In the genomic region with DNA sequence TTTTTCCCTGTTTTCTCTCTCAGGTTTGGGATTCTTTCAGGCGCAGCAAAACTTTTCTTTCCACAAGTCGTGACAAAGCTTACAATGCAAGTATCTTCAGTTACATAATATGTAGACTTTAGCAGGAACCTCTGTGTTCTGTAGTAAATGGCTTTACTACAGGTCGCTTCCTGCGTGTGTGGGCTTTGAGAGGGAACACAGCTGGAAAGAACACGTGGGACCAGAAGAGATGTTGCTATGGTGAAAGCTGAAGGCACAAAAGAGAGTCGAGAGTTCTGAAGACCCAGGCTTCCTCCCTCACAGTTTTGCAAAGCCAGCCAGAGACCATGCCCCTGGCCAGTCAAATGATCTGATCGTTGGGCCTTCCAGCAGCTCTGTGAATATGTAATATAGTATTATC, we compare ENCODE assay signal across 17 cellular contexts. TPM values are rescaled to one million over a fixed set of nuclear protein-coding genes. Genes with fewer than 3 reads are reported as not detected.
DNase-seq lines count a peak whose midpoint lies in the region; ATAC-seq and TF ChIP-seq lines count a peak whose summit lies in the region.
"Had no signal": no experiment of that assay in that cellular context is flagged by ENCODE, and none has a peak within 500 bp of the region (broad histone marks: within the 10 kb centered on the region; RNA-seq: fewer than 3 reads in every experiment).

No MANE protein-coding gene starts in this region.

- H3K4me1 Mint-ChIP-seq in GM23338 (peaks cover 7% of the 10 kb centered on the region; the same call in 2 of the 3 replicates), H9 (peaks cover 11 to 12% of the 10 kb centered on the region in 2 experiments; a peak in 3 of 4 replicates), mesothelial cell of epicardium (peaks cover 21% of the 10 kb centered on the region)

- H4K8ac ChIP-seq in H9 (replicated peaks; ENCODE audit: insufficient read length, low read depth, low read length) = no peak overlapping the region

- H3K27ac ChIP-seq in GM23338 (ENCODE audit: low read depth) (no peak overlapping the region), H9 (ENCODE audit: insufficient read length, low read depth, low read length) (no peak overlapping the region), osteoblast (ENCODE audit: low read depth, low read length) (no peak overlapping the region), heart right ventricle (no peak overlapping the region)
- H3K27ac ChIP-seq: A549, C4-2B, GM23248 had no signal

- H2BK12ac ChIP-seq in H9 (ENCODE audit: insufficient read length, low read depth, low read length) = no peak overlapping the region

- TF ChIP-seq CTCF in GM23338 (conservative IDR thresholded peaks at IDR 0.05; ENCODE audit: low read depth in 2 of 2) (no peak), H9 (conservative IDR thresholded peaks at IDR 0.05) (no peak), osteoblast (IDR thresholded peaks at IDR 0.05; ENCODE audit: extremely low read depth, low read depth, low read length) (no peak), heart right ventricle (IDR thresholded peaks at IDR 0.05) (no peak), mesothelial cell of epicardium (IDR thresholded peaks at IDR 0.05; ENCODE audit: unreplicated experiment) (no peak)

- H4K91ac ChIP-seq in H9 (ENCODE audit: insufficient read length, low read depth, low read length) = no peak overlapping the region

- H3K9me2 ChIP-seq in GM23338 (ENCODE audit: insufficient read depth) = no peaks in the 10 kb centered on the region

- H2AFZ ChIP-seq in GM23338 (peak overlapping the region; percentile 43; the same call in 1 of the 2 replicates), H9 (ENCODE audit: low read length) (no peak overlapping the region), osteoblast (ENCODE audit: low read length) (no peak overlapping the region)
- H2AFZ ChIP-seq: GM23248 had no signal

- H3K27ac Mint-ChIP-seq in GM23338 (no peak overlapping the region), H9 (no peak overlapping the region), mesothelial cell of epicardium (no peak overlapping the region)
- H3K27ac Mint-ChIP-seq: CD4-positive, alpha-beta memory T cell had no signal

- H3K4me1 ChIP-seq in GM23338 (ENCODE audit: insufficient read depth) = no peaks in the 10 kb centered on the region; the same call in 1 of the 2 replicates
- no peaks in the 10 kb centered on the region for H3K4me1 ChIP-seq in H9 (ENCODE audit: insufficient read depth, low read length)
- no peaks in the 10 kb centered on the region for H3K4me1 ChIP-seq in osteoblast (ENCODE audit: insufficient read depth, low read length)
- H3K4me1 ChIP-seq in heart right ventricle = no peaks in the 10 kb centered on the region
- H3K4me1 ChIP-seq: A549, BE2C, HAP-1 had no signal

- H3T11ph ChIP-seq in H9 (ENCODE audit: low read length) = no peak overlapping the region

- ATAC-seq in GM23338 = no peak
- ATAC-seq in heart right ventricle = no peak
- ATAC-seq: A549, GM12878 had no signal

- DNase-seq in GM23338 (ENCODE audit: low spot score) (no peak), H9 (no peak), left kidney (ENCODE audit: low read depth, low spot score) (peak; percentile 86), osteoblast (ENCODE audit: insufficient read length, low spot score, missing footprints) (peak; percentile 26), heart right ventricle (no peak), HuH-7 (ENCODE audit: low spot score) (no peak), mesothelial cell of epicardium (ENCODE audit: low spot score in 2 of 2, unreplicated experiment in 2 of 2) (no peak)
- DNase-seq: BE2C; CD4-positive, alpha-beta memory T cell; DMS79; GM23248 had no signal

- H3K56ac ChIP-seq in H9 (ENCODE audit: insufficient read length, low read depth, low read length) = no peak overlapping the region

- H3K36me3 Mint-ChIP-seq in GM23338 (ENCODE audit: low read depth) (no peaks in the 10 kb centered on the region), H9 (ENCODE audit: insufficient read depth in 1 of 3, low read depth in 3 of 3) (no peaks in the 10 kb centered on the region; a peak in 1 of 7 replicates), mesothelial cell of epicardium (peaks cover 4% of the 10 kb centered on the region)

- WGBS in H9 (ENCODE audit: extremely low coverage, insufficient read length, low lambda C conversion rate) = no CpG with 5 or more reads among the region's 7 CpGs
- WGBS in heart right ventricle, 2 donors = 73 to 74% methylated on average over 7 of the region's 7 CpGs

- H3K79me1 ChIP-seq in H9 (ENCODE audit: insufficient read depth, low read depth, low read length, poor library complexity, severe bottlenecking) = no peaks in the 10 kb centered on the region

- peak overlapping the region; percentile 27 for H4K5ac ChIP-seq in H9 (ENCODE audit: insufficient read length, low read depth, low read length)

- H3K9me3 Mint-ChIP-seq in GM23338 (peaks cover 6% of the 10 kb centered on the region; the same call in 2 of the 3 replicates), H9 (peaks cover 4 to 10% of the 10 kb centered on the region in 2 experiments; a peak in 3 of 5 replicates), mesothelial cell of epicardium (peaks cover 15% of the 10 kb centered on the region)

- H3K18ac ChIP-seq in H9 (ENCODE audit: insufficient read length, low read depth, low read length) = no peak overlapping the region

- H2BK5ac ChIP-seq in H9 (ENCODE audit: insufficient read length, low read length) = no peak overlapping the region

- H3K14ac ChIP-seq in H9 (ENCODE audit: insufficient read depth, low read length) = no peak overlapping the region

- H3K9ac ChIP-seq in H9 (ENCODE audit: extremely low read depth, insufficient read length, low read length) = no peak overlapping the region
- H3K9ac ChIP-seq: GM23248 had no signal

- intact Hi-C loops in heart right ventricle (cut with DNase I) = no loop called here

- H3K79me2 ChIP-seq in GM23338 (replicated peaks; ENCODE audit: insufficient read depth) (no peaks in the 10 kb centered on the region), H9 (ENCODE audit: insufficient read depth, low read length) (no peaks in the 10 kb centered on the region), osteoblast (ENCODE audit: insufficient read depth, low read length) (no peaks in the 10 kb centered on the region)

- H3K23me2 ChIP-seq in H9 (ENCODE audit: insufficient read length, low read depth, low read length, poor library complexity, severe bottlenecking) = no peaks in the 10 kb centered on the region

- H3K4ac ChIP-seq in H9 (ENCODE audit: low read depth, low read length) = no peak overlapping the region

- H2BK120ac ChIP-seq in H9 (ENCODE audit: low read depth, low read length, poor library complexity, severe bottlenecking) = no peak overlapping the region

- no peaks in the 10 kb centered on the region for H3K27me3 ChIP-seq in GM23338 (ENCODE audit: insufficient read depth)
- H3K27me3 ChIP-seq in H9 (ENCODE audit: insufficient read depth, low read length) = no peaks in the 10 kb centered on the region
- H3K27me3 ChIP-seq in osteoblast (ENCODE audit: insufficient read depth, low read length) = peaks cover 14% of the 10 kb centered on the region
- peaks cover 0 to 9% (median 0%) of the 10 kb centered on the region in 7 donors for H3K27me3 ChIP-seq in heart right ventricle

- no peak overlapping the region for H3K4me3 ChIP-seq in GM23338
- no peak overlapping the region for H3K4me3 ChIP-seq in osteoblast (ENCODE audit: insufficient read depth, low read length)
- no peak overlapping the region for H3K4me3 ChIP-seq in heart right ventricle
- H3K4me3 ChIP-seq: A549, GM12878, GM23248, HAP-1 had no signal

- H3K36me3 ChIP-seq in GM23338 (ENCODE audit: insufficient read depth) (no peaks in the 10 kb centered on the region), osteoblast (ENCODE audit: insufficient read depth, low read length) (no peaks in the 10 kb centered on the region), heart right ventricle (no peaks in the 10 kb centered on the region)
- H3K36me3 ChIP-seq: BE2C, HAP-1 had no signal

- H3K27me3 Mint-ChIP-seq in GM23338 (ENCODE audit: insufficient read depth, low read depth, poor library complexity) (peaks cover 6% of the 10 kb centered on the region), H9 (ENCODE audit: low read depth) (peaks cover under 1% of the 10 kb centered on the region; the same call in 1 of the 2 replicates), mesothelial cell of epicardium (ENCODE audit: low read depth) (no peaks in the 10 kb centered on the region)
- H3K27me3 Mint-ChIP-seq: CD4-positive, alpha-beta memory T cell had no signal

- H4K20me1 ChIP-seq in GM23338 (replicated peaks; ENCODE audit: insufficient read depth) (no peaks in the 10 kb centered on the region), H9 (ENCODE audit: control insufficient read depth, insufficient read depth, insufficient read length) (no peaks in the 10 kb centered on the region), osteoblast (ENCODE audit: insufficient read depth, low read length) (no peaks in the 10 kb centered on the region)

- H2AK5ac ChIP-seq in H9 (ENCODE audit: insufficient read length, low read length) = no peak overlapping the region

- H3K4me2 ChIP-seq in GM23338 (no peak overlapping the region), H9 (ENCODE audit: insufficient read depth, insufficient read length, low read length) (no peak overlapping the region), osteoblast (ENCODE audit: insufficient read depth, low read length) (no peak overlapping the region)
- H3K4me2 ChIP-seq: A549 had no signal

- no peaks in the 10 kb centered on the region for H3K9me3 ChIP-seq in H9 (ENCODE audit: control insufficient read depth, low read depth, low read length)
- H3K9me3 ChIP-seq in osteoblast (ENCODE audit: low read depth, low read length) = no peaks in the 10 kb centered on the region
- peaks cover 0 to 7% (median 0%) of the 10 kb centered on the region in 11 donors for H3K9me3 ChIP-seq in heart right ventricle
- H3K9me3 ChIP-seq: A549, BE2C, HAP-1 had no signal

- no peak overlapping the region for H2BK20ac ChIP-seq in H9 (ENCODE audit: low read depth, low read length, poor library complexity, severe bottlenecking)

- H3K4me3 Mint-ChIP-seq in GM23338 (no peak overlapping the region), H9 (no peak overlapping the region), mesothelial cell of epicardium (no peak overlapping the region)
- H3K4me3 Mint-ChIP-seq: CD4-positive, alpha-beta memory T cell had no signal

- no peak overlapping the region for H2BK15ac ChIP-seq in H9 (ENCODE audit: low read depth, low read length)

- no peak overlapping the region for H3K23ac ChIP-seq in H9 (ENCODE audit: insufficient read length, low read depth, low read length)

- H3F3A ChIP-seq in GM23338 (replicated peaks; ENCODE audit: low read depth) = no peaks in the 10 kb centered on the region

TF ChIP-seq in GM23338, 12 proteins besides CTCF, POLR2A, EP300 and RAD21 (continues in another document):
- no peak for TF ChIP-seq ZNF114 (CRISPR knock-in tag; IDR thresholded peaks at IDR 0.05)

RNA-seq across cellular contexts. Expression of a gene that starts 4.0 kb away (rescaled TPM):
- not detected in 2 replicates for total RNA-seq in GM23338 (2014; rRNA removed; shearing (Covaris generic))
- polyA plus RNA-seq in GM23338 (2016; fragmentation: Nextera tagmentation; extraction: Ambion mirVana) = not detected in 2 replicates
- total RNA-seq in H9 (2021) = not detected in 2 replicates
- total RNA-seq in osteoblast = not detected in 2 replicates
- total RNA-seq in heart right ventricle = under 1 TPM in 1 of 10 donors, not detected in 9; 0.72 TPM
- polyA plus RNA-seq in heart right ventricle = under 1 TPM in 1 of 2 donors, not detected in 1; 0.01 TPM
- total RNA-seq in mesothelial cell of epicardium = 0.18 TPM in 1 of 3 replicates, not detected in the others
- total RNA-seq: G401, GM12878, GM23248 had no signal
- polyA plus RNA-seq: AG04450, GM23248 had no signal

Comparison
In these comparisons a context has a peak if more than half of its experiments do, and no peak if none do; other contexts are left out.
1. DNase-seq: peak in left kidney (single experiment) and osteoblast (single experiment); none in GM23338 (single experiment), H9 (single experiment), heart right ventricle (0 of 2), HuH-7 (single experiment) and mesothelial cell of epicardium (0 of 2).